In the genomic region with DNA sequence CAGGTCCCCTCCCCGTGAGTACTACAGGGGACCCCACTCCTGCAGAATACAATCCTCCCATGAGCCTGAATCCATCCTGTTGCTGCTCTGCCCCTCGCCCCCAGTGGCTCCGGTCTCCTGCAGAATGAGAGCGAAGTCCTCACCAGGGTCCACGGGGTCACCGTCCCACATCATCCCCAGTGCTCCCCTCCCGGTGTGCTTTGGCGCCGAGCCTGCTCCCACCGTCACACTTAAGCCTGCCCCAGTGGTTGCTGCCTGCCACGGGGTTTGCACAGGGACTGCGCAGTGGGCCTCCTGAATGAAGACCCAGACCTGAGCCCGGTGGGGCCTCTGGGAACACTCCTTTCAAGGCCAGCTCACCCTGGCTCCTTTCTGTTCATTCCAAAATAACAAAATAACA, we compare ENCODE assay signal across 1 cellular context.
TF ChIP-seq lines count a peak whose summit lies in the region.

No MANE protein-coding gene starts in this region.

TF ChIP-seq in HepG2, 621 proteins besides CTCF, POLR2A, EP300 and RAD21 (continues in another document):
- TF ChIP-seq ZNF496 (CRISPR knock-in tag; IDR thresholded peaks at IDR 0.05; ENCODE audit: insufficient replicate concordance) (no peak), PRMT3 (CRISPR knock-in tag; IDR thresholded peaks at IDR 0.05; ENCODE audit: borderline replicate concordance, low read depth) (no peak), HMGA1 (CRISPR knock-in tag; conservative IDR thresholded peaks at IDR 0.05) (no peak), MTF2 (CRISPR knock-in tag; IDR thresholded peaks at IDR 0.05; ENCODE audit: borderline replicate concordance) (no peak), ZNF7 (CRISPR knock-in tag; IDR thresholded peaks at IDR 0.05) (no peak), TMF1 (CRISPR knock-in tag; IDR thresholded peaks at IDR 0.05; ENCODE audit: low read depth) (no peak), NFRKB (IDR thresholded peaks at IDR 0.05) (no peak), ATF7 (IDR thresholded peaks at IDR 0.05) (no peak), ATF7 (CRISPR knock-in tag; IDR thresholded peaks at IDR 0.05) (no peak), ZBTB21 (CRISPR knock-in tag; IDR thresholded peaks at IDR 0.05) (no peak), ZNF850 (CRISPR knock-in tag; conservative IDR thresholded peaks at IDR 0.05) (no peak), POLR2AphosphoS2 (IDR thresholded peaks at IDR 0.05; ENCODE audit: low read depth, low read length) (no peak), ZKSCAN1 (IDR thresholded peaks at IDR 0.05; ENCODE audit: low read length) (no peak), NCOA5 (CRISPR knock-in tag; IDR thresholded peaks at IDR 0.05) (no peak), SMARCE1 (IDR thresholded peaks at IDR 0.05; ENCODE audit: borderline replicate concordance) (no peak), SYNCRIP (IDR thresholded peaks at IDR 0.05; ENCODE audit: insufficient read depth, low read depth, low read length) (no peak), ZFYVE20 (CRISPR knock-in tag; IDR thresholded peaks at IDR 0.05; ENCODE audit: borderline replicate concordance, low read depth) (no peak), SAP130 (CRISPR knock-in tag; IDR thresholded peaks at IDR 0.05; ENCODE audit: low read depth) (peak; percentile 36; the same call in 1 of the 2 replicates), KLF15 (CRISPR knock-in tag; IDR thresholded peaks at IDR 0.05; ENCODE audit: borderline replicate concordance) (no peak), ZFAT (CRISPR knock-in tag; conservative IDR thresholded peaks at IDR 0.05) (no peak), ZNF703 (CRISPR knock-in tag; IDR thresholded peaks at IDR 0.05; ENCODE audit: borderline replicate concordance) (no peak), ZNF33B (CRISPR knock-in tag; IDR thresholded peaks at IDR 0.05) (no peak), ZNF251 (CRISPR knock-in tag; IDR thresholded peaks at IDR 0.05) (no peak), ETV6 (CRISPR knock-in tag; conservative IDR thresholded peaks at IDR 0.05) (no peak), CBX2 (IDR thresholded peaks at IDR 0.05; ENCODE audit: low read depth, low read length) (no peak), CBX2 (CRISPR knock-in tag; IDR thresholded peaks at IDR 0.05; ENCODE audit: low read depth) (no peak), FOXM1 (CRISPR knock-in tag; IDR thresholded peaks at IDR 0.05) (no peak), ZNF549 (CRISPR knock-in tag; IDR thresholded peaks at IDR 0.05) (no peak), ZNF235 (CRISPR knock-in tag; IDR thresholded peaks at IDR 0.05; ENCODE audit: borderline replicate concordance) (no peak), ZFP90 (CRISPR knock-in tag; IDR thresholded peaks at IDR 0.05; ENCODE audit: borderline replicate concordance) (no peak), PHF21A (CRISPR knock-in tag; IDR thresholded peaks at IDR 0.05) (0 out of 2 replicates have a peak, but pooled peaks have one; percentile 31), CENPX (CRISPR knock-in tag; IDR thresholded peaks at IDR 0.05) (no peak), FLYWCH1 (CRISPR knock-in tag; IDR thresholded peaks at IDR 0.05) (no peak), ZNF343 (CRISPR knock-in tag; IDR thresholded peaks at IDR 0.05) (no peak), AGO1 (IDR thresholded peaks at IDR 0.05; ENCODE audit: low read depth, low read length, poor library complexity, severe bottlenecking) (no peak), MEIS2 (CRISPR knock-in tag; IDR thresholded peaks at IDR 0.05) (no peak), CBX5 (CRISPR knock-in tag; IDR thresholded peaks at IDR 0.05; ENCODE audit: borderline replicate concordance) (no peak), KLF16 (CRISPR knock-in tag; IDR thresholded peaks at IDR 0.05) (no peak), HHEX (CRISPR knock-in tag; IDR thresholded peaks at IDR 0.05) (no peak), HMG20A (CRISPR knock-in tag; IDR thresholded peaks at IDR 0.05; ENCODE audit: borderline replicate concordance) (no peak), KDM4B (CRISPR knock-in tag; IDR thresholded peaks at IDR 0.05) (no peak), SMC3 (IDR thresholded peaks at IDR 0.05; ENCODE audit: low read length) (no peak), ZNF263 (CRISPR knock-in tag; IDR thresholded peaks at IDR 0.05) (peak; percentile 100), ZNF180 (CRISPR knock-in tag; IDR thresholded peaks at IDR 0.05; ENCODE audit: borderline replicate concordance, low read depth) (no peak), BRD4 (CRISPR knock-in tag; IDR thresholded peaks at IDR 0.05) (no peak), RARA (CRISPR knock-in tag; IDR thresholded peaks at IDR 0.05) (peak; percentile 27; the same call in 1 of the 2 replicates), ZNF737 (CRISPR knock-in tag; IDR thresholded peaks at IDR 0.05; ENCODE audit: borderline replicate concordance) (no peak), GLI4 (CRISPR knock-in tag; IDR thresholded peaks at IDR 0.05; ENCODE audit: borderline replicate concordance) (no peak), POGZ (CRISPR knock-in tag; IDR thresholded peaks at IDR 0.05) (no peak), ZNF788 (CRISPR knock-in tag; IDR thresholded peaks at IDR 0.05; ENCODE audit: borderline replicate concordance) (no peak), ZSCAN12 (CRISPR knock-in tag; IDR thresholded peaks at IDR 0.05) (no peak), SNRNP70 (IDR thresholded peaks at IDR 0.05; ENCODE audit: low read depth, low read length) (no peak), NFATC3 (CRISPR knock-in tag; IDR thresholded peaks at IDR 0.05) (no peak), MIER3 (CRISPR knock-in tag; IDR thresholded peaks at IDR 0.05; ENCODE audit: borderline replicate concordance) (no peak), ETV5 (CRISPR knock-in tag; IDR thresholded peaks at IDR 0.05; ENCODE audit: borderline replicate concordance) (no peak), HDAC1 (CRISPR knock-in tag; IDR thresholded peaks at IDR 0.05) (peak; percentile 29; the same call in 1 of the 2 replicates), PHF8 (CRISPR knock-in tag; IDR thresholded peaks at IDR 0.05) (no peak), ZNF10 (CRISPR knock-in tag; IDR thresholded peaks at IDR 0.05; ENCODE audit: borderline replicate concordance, low read depth) (no peak), ZSCAN20 (CRISPR knock-in tag; IDR thresholded peaks at IDR 0.05; ENCODE audit: borderline replicate concordance) (no peak), MTF1 (CRISPR knock-in tag; IDR thresholded peaks at IDR 0.05) (no peak), MXD4 (CRISPR knock-in tag; IDR thresholded peaks at IDR 0.05) (no peak), NR2F6 (IDR thresholded peaks at IDR 0.05) (peak; percentile 42; the same call in 1 of the 2 replicates), NR2F6 (CRISPR knock-in tag; IDR thresholded peaks at IDR 0.05) (peak; percentile 47; the same call in 1 of the 2 replicates)
- TF ChIP-seq, protein P1, sequence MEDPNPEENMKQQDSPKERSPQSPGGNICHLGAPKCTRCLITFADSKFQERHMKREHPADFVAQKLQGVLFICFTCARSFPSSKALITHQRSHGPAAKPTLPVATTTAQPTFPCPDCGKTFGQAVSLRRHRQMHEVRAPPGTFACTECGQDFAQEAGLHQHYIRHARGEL (CRISPR knock-in tag; IDR thresholded peaks at IDR 0.05) = no peak
- TF ChIP-seq, protein P2, sequence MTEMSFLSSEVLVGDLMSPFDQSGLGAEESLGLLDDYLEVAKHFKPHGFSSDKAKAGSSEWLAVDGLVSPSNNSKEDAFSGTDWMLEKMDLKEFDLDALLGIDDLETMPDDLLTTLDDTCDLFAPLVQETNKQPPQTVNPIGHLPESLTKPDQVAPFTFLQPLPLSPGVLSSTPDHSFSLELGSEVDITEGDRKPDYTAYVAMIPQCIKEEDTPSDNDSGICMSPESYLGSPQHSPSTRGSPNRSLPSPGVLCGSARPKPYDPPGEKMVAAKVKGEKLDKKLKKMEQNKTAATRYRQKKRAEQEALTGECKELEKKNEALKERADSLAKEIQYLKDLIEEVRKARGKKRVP (CRISPR knock-in tag; IDR thresholded peaks at IDR 0.05) = no peak
- TF ChIP-seq, protein P3, sequence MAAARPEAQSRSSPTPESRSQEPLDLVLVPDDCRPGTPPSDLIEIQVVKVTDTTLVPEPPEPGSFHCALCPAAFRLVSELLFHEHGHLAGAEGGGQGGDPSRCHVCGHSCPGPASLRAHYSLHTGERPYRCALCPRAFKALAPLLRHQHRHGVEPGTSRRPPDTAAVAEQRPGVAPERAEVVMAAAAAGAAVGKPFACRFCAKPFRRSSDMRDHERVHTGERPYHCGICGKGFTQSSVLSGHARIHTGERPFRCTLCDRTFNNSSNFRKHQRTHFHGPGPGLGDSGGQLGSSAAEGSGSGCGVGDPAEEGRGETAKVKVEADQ (CRISPR knock-in tag; IDR thresholded peaks at IDR 0.05; ENCODE audit: borderline replicate concordance) = no peak
- TF ChIP-seq, protein P4, sequence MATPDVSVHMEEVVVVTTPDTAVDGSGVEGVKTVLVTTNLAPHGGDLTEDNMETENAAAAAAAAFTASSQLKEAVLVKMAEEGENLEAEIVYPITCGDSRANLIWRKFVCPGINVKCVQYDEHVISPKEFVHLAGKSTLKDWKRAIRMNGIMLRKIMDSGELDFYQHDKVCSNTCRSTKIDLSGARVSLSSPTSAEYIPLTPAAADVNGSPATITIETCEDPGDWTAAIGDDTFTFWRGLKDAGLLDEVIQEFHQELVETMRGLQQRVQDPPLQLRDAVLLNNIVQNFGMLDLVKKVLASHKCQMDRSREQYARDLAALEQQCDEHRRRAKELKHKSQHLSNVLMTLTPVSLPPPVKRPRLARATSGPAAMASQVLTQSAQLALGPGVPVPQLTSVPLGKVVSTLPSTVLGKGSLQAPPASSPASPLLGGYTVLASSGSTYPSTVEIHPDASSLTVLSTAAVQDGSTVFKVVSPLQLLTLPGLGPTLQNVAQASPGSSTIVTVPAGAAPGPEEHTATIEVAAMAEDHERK (CRISPR knock-in tag; IDR thresholded peaks at IDR 0.05; ENCODE audit: low read depth) = no peak
- TF ChIP-seq, protein P5, sequence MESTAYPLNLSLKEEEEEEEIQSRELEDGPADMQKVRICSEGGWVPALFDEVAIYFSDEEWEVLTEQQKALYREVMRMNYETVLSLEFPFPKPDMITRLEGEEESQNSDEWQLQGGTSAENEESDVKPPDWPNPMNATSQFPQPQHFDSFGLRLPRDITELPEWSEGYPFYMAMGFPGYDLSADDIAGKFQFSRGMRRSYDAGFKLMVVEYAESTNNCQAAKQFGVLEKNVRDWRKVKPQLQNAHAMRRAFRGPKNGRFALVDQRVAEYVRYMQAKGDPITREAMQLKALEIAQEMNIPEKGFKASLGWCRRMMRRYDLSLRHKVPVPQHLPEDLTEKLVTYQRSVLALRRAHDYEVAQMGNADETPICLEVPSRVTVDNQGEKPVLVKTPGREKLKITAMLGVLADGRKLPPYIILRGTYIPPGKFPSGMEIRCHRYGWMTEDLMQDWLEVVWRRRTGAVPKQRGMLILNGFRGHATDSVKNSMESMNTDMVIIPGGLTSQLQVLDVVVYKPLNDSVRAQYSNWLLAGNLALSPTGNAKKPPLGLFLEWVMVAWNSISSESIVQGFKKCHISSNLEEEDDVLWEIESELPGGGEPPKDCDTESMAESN (CRISPR knock-in tag; conservative IDR thresholded peaks at IDR 0.05) = no peak
- TF ChIP-seq, protein P6, sequence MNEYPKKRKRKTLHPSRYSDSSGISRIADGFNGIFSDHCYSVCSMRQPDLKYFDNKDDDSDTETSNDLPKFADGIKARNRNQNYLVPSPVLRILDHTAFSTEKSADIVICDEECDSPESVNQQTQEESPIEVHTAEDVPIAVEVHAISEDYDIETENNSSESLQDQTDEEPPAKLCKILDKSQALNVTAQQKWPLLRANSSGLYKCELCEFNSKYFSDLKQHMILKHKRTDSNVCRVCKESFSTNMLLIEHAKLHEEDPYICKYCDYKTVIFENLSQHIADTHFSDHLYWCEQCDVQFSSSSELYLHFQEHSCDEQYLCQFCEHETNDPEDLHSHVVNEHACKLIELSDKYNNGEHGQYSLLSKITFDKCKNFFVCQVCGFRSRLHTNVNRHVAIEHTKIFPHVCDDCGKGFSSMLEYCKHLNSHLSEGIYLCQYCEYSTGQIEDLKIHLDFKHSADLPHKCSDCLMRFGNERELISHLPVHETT (CRISPR knock-in tag; conservative IDR thresholded peaks at IDR 0.05) = no peak
- TF ChIP-seq, protein P7, sequence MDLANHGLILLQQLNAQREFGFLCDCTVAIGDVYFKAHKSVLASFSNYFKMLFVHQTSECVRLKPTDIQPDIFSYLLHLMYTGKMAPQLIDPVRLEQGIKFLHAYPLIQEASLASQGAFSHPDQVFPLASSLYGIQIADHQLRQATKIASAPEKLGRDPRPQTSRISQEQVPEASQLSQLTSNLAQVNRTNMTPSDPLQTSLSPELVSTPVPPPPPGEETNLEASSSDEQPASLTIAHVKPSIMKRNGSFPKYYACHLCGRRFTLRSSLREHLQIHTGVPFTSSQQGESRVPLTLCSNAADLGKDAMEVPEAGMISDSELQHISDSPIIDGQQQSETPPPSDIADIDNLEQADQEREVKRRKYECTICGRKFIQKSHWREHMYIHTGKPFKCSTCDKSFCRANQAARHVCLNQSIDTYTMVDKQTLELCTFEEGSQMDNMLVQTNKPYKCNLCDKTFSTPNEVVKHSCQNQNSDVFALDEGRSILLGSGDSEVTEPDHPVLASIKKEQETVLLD (CRISPR knock-in tag; IDR thresholded peaks at IDR 0.05; ENCODE audit: low read depth) = no peak
- TF ChIP-seq, protein P8, sequence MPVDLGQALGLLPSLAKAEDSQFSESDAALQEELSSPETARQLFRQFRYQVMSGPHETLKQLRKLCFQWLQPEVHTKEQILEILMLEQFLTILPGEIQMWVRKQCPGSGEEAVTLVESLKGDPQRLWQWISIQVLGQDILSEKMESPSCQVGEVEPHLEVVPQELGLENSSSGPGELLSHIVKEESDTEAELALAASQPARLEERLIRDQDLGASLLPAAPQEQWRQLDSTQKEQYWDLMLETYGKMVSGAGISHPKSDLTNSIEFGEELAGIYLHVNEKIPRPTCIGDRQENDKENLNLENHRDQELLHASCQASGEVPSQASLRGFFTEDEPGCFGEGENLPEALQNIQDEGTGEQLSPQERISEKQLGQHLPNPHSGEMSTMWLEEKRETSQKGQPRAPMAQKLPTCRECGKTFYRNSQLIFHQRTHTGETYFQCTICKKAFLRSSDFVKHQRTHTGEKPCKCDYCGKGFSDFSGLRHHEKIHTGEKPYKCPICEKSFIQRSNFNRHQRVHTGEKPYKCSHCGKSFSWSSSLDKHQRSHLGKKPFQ (CRISPR knock-in tag; IDR thresholded peaks at IDR 0.05; ENCODE audit: insufficient replicate concordance) = peak; percentile 83
- TF ChIP-seq, protein P9, sequence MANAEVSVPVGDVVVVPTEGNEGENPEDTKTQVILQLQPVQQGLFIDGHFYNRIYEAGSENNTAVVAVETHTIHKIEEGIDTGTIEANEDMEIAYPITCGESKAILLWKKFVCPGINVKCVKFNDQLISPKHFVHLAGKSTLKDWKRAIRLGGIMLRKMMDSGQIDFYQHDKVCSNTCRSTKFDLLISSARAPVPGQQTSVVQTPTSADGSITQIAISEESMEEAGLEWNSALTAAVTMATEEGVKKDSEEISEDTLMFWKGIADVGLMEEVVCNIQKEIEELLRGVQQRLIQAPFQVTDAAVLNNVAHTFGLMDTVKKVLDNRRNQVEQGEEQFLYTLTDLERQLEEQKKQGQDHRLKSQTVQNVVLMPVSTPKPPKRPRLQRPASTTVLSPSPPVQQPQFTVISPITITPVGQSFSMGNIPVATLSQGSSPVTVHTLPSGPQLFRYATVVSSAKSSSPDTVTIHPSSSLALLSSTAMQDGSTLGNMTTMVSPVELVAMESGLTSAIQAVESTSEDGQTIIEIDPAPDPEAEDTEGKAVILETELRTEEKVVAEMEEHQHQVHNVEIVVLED (CRISPR knock-in tag; IDR thresholded peaks at IDR 0.05; ENCODE audit: borderline replicate concordance) = no peak
